Comparison of ENCODE assay signal across 8 cellular contexts in genomic region chrX:73214366-73215094, GRCh38. TPM values are rescaled to one million over a fixed set of nuclear protein-coding genes. Genes with fewer than 3 reads are reported as not detected.
DNase-seq lines count a peak whose midpoint lies in the region; ATAC-seq and TF ChIP-seq lines count a peak whose summit lies in the region.

A gene with protein sequence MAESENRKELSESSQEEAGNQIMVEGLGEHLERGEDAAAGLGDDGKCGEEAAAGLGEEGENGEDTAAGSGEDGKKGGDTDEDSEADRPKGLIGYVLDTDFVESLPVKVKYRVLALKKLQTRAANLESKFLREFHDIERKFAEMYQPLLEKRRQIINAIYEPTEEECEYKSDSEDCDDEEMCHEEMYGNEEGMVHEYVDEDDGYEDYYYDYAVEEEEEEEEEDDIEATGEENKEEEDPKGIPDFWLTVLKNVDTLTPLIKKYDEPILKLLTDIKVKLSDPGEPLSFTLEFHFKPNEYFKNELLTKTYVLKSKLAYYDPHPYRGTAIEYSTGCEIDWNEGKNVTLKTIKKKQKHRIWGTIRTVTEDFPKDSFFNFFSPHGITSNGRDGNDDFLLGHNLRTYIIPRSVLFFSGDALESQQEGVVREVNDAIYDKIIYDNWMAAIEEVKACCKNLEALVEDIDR (minus strand): TSS chrX:73214851. CDS start chrX:73214492, 359 bp downstream.

- peak within 1 kb of the TSS; percentile 63 to 92 (median 84) for H3K27ac Mint-ChIP-seq in immature natural killer cell

- CTCF ChIA-PET in mammary epithelial cell (lab: Charles Lee; ENCODE audit: low non-redundant PET): no interaction called here

- no peaks in the 10 kb centered on the region for H3K79me2 ChIP-seq in mammary epithelial cell (ENCODE audit: insufficient read depth, low read length)

- H3K36me3 ChIP-seq in mammary epithelial cell (ENCODE audit: insufficient read depth, low read length) (no peaks in the 10 kb centered on the region), skeletal muscle satellite cell (ENCODE audit: insufficient read depth, low read length) (no peaks in the 10 kb centered on the region)

- peak within 1 kb of the TSS; percentile 37 to 55 (median 54) for H3K4me3 ChIP-seq in mammary epithelial cell (replicated peaks in 1 of 3; ENCODE audit: insufficient read depth in 1 of 3, low read depth in 2 of 3, low read length in 3 of 3)
- peak within 1 kb of the TSS; percentile 54 for H3K4me3 ChIP-seq in skeletal muscle satellite cell (ENCODE audit: low read length)

- dilution Hi-C loops in mammary epithelial cell (cut with HindIII; ENCODE audit: low sequenced_read_pairs): no loop called here

- in situ Hi-C loops in mammary epithelial cell (cut with MboI; ENCODE audit: low sequenced_read_pairs in 2 of 2): no loop called here

- TF ChIP-seq CTCF in mammary epithelial cell (conservative IDR thresholded peaks at IDR 0.05 in 1 of 2, IDR thresholded peaks at IDR 0.05 in 1 of 2; ENCODE audit: extremely low read depth in 1 of 2, insufficient read depth in 1 of 2, low read depth in 1 of 2, low read length in 2 of 2): no peak

- BruUV-seq in mammary epithelial cell (replicated peaks; lab: Mats Ljungman, UMichigan): TSS peak; percentile 53

- ATAC-seq in GM18498 (IDR thresholded peaks at IDR 0.05; ENCODE audit: unreplicated experiment) (peak; percentile 96), HG02885 (IDR thresholded peaks at IDR 0.05; ENCODE audit: poor library complexity, unreplicated experiment) (peak; percentile 82)

- H3K9me3 Mint-ChIP-seq in immature natural killer cell: no peaks in the 10 kb centered on the region

- peak within 1 kb of the TSS; percentile 84 for H2AFZ ChIP-seq in mammary epithelial cell (ENCODE audit: low read depth, low read length)

- peaks cover 20 to 27% of the 10 kb centered on the region in 2 donors for H3K4me1 Mint-ChIP-seq in immature natural killer cell

- H3K36me3 Mint-ChIP-seq in immature natural killer cell: no peaks in the 10 kb centered on the region

- peak within 1 kb of the TSS; percentile 8 for H3K27ac ChIP-seq in mammary epithelial cell (ENCODE audit: insufficient read depth, low read depth, low read length)

- 47% methylated on average over 16 of the region's 34 CpGs for WGBS in mammary epithelial cell (ENCODE audit: low coverage, missing lambda C conversion rate)

- peaks cover 2 to 4% (median 4%) of the 10 kb centered on the region in 3 donors for H3K27me3 Mint-ChIP-seq in immature natural killer cell (ENCODE audit: low read depth in 3 of 3)

- H3K4me3 Mint-ChIP-seq in immature natural killer cell: peak within 1 kb of the TSS; percentile 87 to 95 (median 89)

- H3K4me2 ChIP-seq in mammary epithelial cell (ENCODE audit: insufficient read depth, low read depth, low read length): peak within 1 kb of the TSS; percentile 61
- peak within 1 kb of the TSS; percentile 76 for H3K4me2 ChIP-seq in skeletal muscle satellite cell (ENCODE audit: low read length)

- intact Hi-C loops in mammary epithelial cell (cut with micrococcal nuclease): no loop called here

- H3K9me3 ChIP-seq in mammary epithelial cell (replicated peaks; ENCODE audit: insufficient read depth, low read length) (no peaks in the 10 kb centered on the region), skeletal muscle satellite cell (replicated peaks; ENCODE audit: low read length) (no peaks in the 10 kb centered on the region)

- DNase-seq in T-helper 1 cell (peak; percentile 7 to 62 (median 18)), mammary epithelial cell (peak; percentile 62), immature natural killer cell (peak; percentile 47 to 54 (median 51)), NCI-H2196 (lab: John Stamatoyannopoulos, UW; ENCODE audit: unreplicated experiment) (no peak), NCI-H345 treated with DMSO at 0.1 percent for 48 hours (lab: John Stamatoyannopoulos, UW; ENCODE audit: unreplicated experiment) (no peak)

- no peaks in the 10 kb centered on the region for H3K27me3 ChIP-seq in mammary epithelial cell (ENCODE audit: insufficient read depth, low read length)
- H3K27me3 ChIP-seq in skeletal muscle satellite cell (ENCODE audit: control insufficient read depth, insufficient read depth, low read length): peaks cover 14% of the 10 kb centered on the region

- H3K4me1 ChIP-seq in mammary epithelial cell (ENCODE audit: insufficient read depth, low read length) (no peaks in the 10 kb centered on the region), skeletal muscle satellite cell (ENCODE audit: control insufficient read depth, insufficient read depth, low read length) (no peaks in the 10 kb centered on the region)

- H3K9ac ChIP-seq in mammary epithelial cell (ENCODE audit: insufficient read depth, low read length) (peak within 1 kb of the TSS; percentile 8), skeletal muscle satellite cell (ENCODE audit: low read depth, low read length) (no peak within 1 kb of the TSS)

- H4K20me1 ChIP-seq in mammary epithelial cell (ENCODE audit: insufficient read depth, low read length): no peaks in the 10 kb centered on the region

RNA-seq across cellular contexts. Expression of the gene that starts here (rescaled TPM):
- total RNA-seq in mammary epithelial cell: 1 to 10 TPM; 3.8 to 5.7 TPM
- 1.1 TPM for polyA plus RNA-seq in mammary epithelial cell
- not detected for polyA minus RNA-seq in mammary epithelial cell
- 1 to 10 TPM in 2 of 3 donors, under 1 TPM in 1; 0.80 to 2.5 (median 2.4) TPM for polyA plus RNA-seq in immature natural killer cell
- total RNA-seq in skeletal muscle satellite cell (2012; rRNA removed): 0.66 and 0.76 TPM in 2 replicates

Comparison
In these comparisons a context has a peak if more than half of its experiments do, and no peak if none do; other contexts are left out.
1. DNase-seq: peak in T-helper 1 cell (5 of 5), mammary epithelial cell (single experiment) and immature natural killer cell (3 of 3); none in NCI-H2196 (single experiment) and NCI-H345 treated with DMSO at 0.1 percent for 48 hours (single experiment).